In the genomic region with DNA sequence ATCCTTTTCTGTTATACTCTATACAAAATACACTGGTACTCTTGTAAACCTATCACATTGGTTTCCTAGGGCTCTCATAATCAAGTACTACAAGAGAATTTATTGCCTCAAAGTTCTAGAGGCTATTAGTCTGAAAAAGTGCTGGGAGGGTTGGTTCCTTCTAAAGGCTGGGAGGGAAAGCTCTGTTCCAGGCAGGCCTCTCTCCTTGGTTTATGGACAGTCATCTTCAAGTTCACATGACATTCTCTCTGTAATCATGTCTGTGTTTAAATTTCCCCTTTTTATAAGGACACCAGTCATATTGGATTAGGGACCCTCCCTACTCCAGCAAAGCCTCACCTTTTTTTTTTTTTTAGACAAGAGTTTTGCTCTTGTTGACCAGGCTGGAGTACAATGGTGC, we compare ENCODE assay signal across 22 cellular contexts. TPM values are rescaled to one million over a fixed set of nuclear protein-coding genes. Genes with fewer than 3 reads are reported as not detected.
A peak's percentile ranks its signal among the peaks of the same experiment; 100 is the strongest.
DNase-seq lines count a peak whose midpoint lies in the region; ATAC-seq and TF ChIP-seq lines count a peak whose summit lies in the region.
"Had no signal": no experiment of that assay in that cellular context is flagged by ENCODE, and none has a peak within 500 bp of the region (broad histone marks: within the 10 kb centered on the region; RNA-seq: fewer than 3 reads in every experiment).

No MANE protein-coding gene starts in this region.

- ATAC-seq in GM21381 (IDR thresholded peaks at IDR 0.05; ENCODE audit: unreplicated experiment) = no peak
- ATAC-seq: A549; CD8-positive, alpha-beta T cell had no signal

- H3K27me3 ChIP-seq in trophoblast cell (ENCODE audit: insufficient read depth, low read length) (no peaks in the 10 kb centered on the region), smooth muscle cell (ENCODE audit: low read depth) (no peaks in the 10 kb centered on the region), mesenchymal stem cell (ENCODE audit: control insufficient read depth in 1 of 2, insufficient read depth in 1 of 2, low read length in 2 of 2) (no peaks in the 10 kb centered on the region)
- H3K27me3 ChIP-seq: BLaER1 treated with 17β-estradiol and CSF1 and Interleukin-3, amounts not matched to agents 10 nM and 100 nM had no signal

- H4K91ac ChIP-seq in trophoblast cell (ENCODE audit: low read depth, low read length) (no peak overlapping the region), mesenchymal stem cell (ENCODE audit: low read length) (no peak overlapping the region)

- peaks cover 16% of the 10 kb centered on the region for H3K4me1 Mint-ChIP-seq in dendritic cell treated with granulocyte-macrophage colony-stimulating factor and Interleukin-4, amounts not matched to agents 40 ng/mL and 50 ng/mL, for 4 days (ENCODE audit: low read depth)

- intact Hi-C loops in dendritic cell treated with granulocyte-macrophage colony-stimulating factor and Interleukin-4, amounts not matched to agents 40 ng/mL and 50 ng/mL, for 4 days (cut with micrococcal nuclease) = no loop called here

- H3K23ac ChIP-seq in trophoblast cell (ENCODE audit: low read length) (no peak overlapping the region), mesenchymal stem cell (ENCODE audit: low read length in 2 of 2) (no peak overlapping the region)

- H4K12ac ChIP-seq in trophoblast cell (ENCODE audit: low read depth, low read length) = no peak overlapping the region

- H3K36me3 Mint-ChIP-seq in dendritic cell treated with granulocyte-macrophage colony-stimulating factor and Interleukin-4, amounts not matched to agents 40 ng/mL and 50 ng/mL, for 4 days (ENCODE audit: low read depth) = peaks cover 15% of the 10 kb centered on the region

- no peak overlapping the region for H2BK120ac ChIP-seq in trophoblast cell (ENCODE audit: insufficient read depth, low read length, poor library complexity)
- no peak overlapping the region for H2BK120ac ChIP-seq in mesenchymal stem cell (ENCODE audit: low read depth, low read length)

- H3K27ac ChIP-seq in C4-2B (peak overlapping the region; percentile 80), trophoblast cell (ENCODE audit: low read depth, low read length) (no peak overlapping the region), smooth muscle cell (ENCODE audit: low read depth) (no peak overlapping the region), mesenchymal stem cell (ENCODE audit: low read length, poor library complexity, severe bottlenecking) (no peak overlapping the region)
- H3K27ac ChIP-seq: 22Rv1; A549; BLaER1 treated with 17β-estradiol and CSF1 and Interleukin-3, amounts not matched to agents 10 nM and 100 nM had no signal

- H3K27me3 Mint-ChIP-seq in dendritic cell treated with granulocyte-macrophage colony-stimulating factor and Interleukin-4, amounts not matched to agents 40 ng/mL and 50 ng/mL, for 4 days = no peaks in the 10 kb centered on the region
- H3K27me3 Mint-ChIP-seq: B cell; CD4-positive, alpha-beta T cell had no signal

- H3K14ac ChIP-seq in trophoblast cell (ENCODE audit: low read length) = no peak overlapping the region
- H3K14ac ChIP-seq in mesenchymal stem cell (ENCODE audit: low read length in 2 of 2) = no peak overlapping the region

- H3K9ac ChIP-seq in trophoblast cell (ENCODE audit: low read length) (no peak overlapping the region), smooth muscle cell (ENCODE audit: low read depth) (no peak overlapping the region), mesenchymal stem cell (ENCODE audit: low read length) (no peak overlapping the region)
- H3K9ac ChIP-seq: BLaER1 treated with 17β-estradiol and CSF1 and Interleukin-3, amounts not matched to agents 10 nM and 100 nM had no signal

- peaks cover 0 to 3% of the 10 kb centered on the region in 2 experiments for H3K4me1 ChIP-seq in trophoblast cell (ENCODE audit: control insufficient read depth in 1 of 2, insufficient read depth in 2 of 2, low read length in 2 of 2)
- peaks cover 20% of the 10 kb centered on the region for H3K4me1 ChIP-seq in smooth muscle cell (ENCODE audit: low read depth)
- no peaks in the 10 kb centered on the region for H3K4me1 ChIP-seq in mesenchymal stem cell (ENCODE audit: control insufficient read depth, insufficient read depth, low read depth, low read length)
- H3K4me1 ChIP-seq: A549 had no signal

- no peaks in the 10 kb centered on the region for H4K20me1 ChIP-seq in smooth muscle cell (ENCODE audit: low read depth)

- TF ChIP-seq CTCF in C4-2B (conservative IDR thresholded peaks at IDR 0.05) (no peak), LNCaP clone FGC (IDR thresholded peaks at IDR 0.05; ENCODE audit: control insufficient read depth, extremely low read depth, insufficient read depth) (no peak), smooth muscle cell (IDR thresholded peaks at IDR 0.05; ENCODE audit: borderline replicate concordance, insufficient read depth, poor library complexity, severe bottlenecking) (no peak)

- H3K9me3 ChIP-seq in trophoblast cell (ENCODE audit: insufficient read depth, low read depth, low read length) (no peaks in the 10 kb centered on the region), smooth muscle cell (replicated peaks; ENCODE audit: low read depth) (peaks cover 17% of the 10 kb centered on the region), mesenchymal stem cell (ENCODE audit: control insufficient read depth, low read length) (peaks cover 23% of the 10 kb centered on the region)

- DNase-seq in LNCaP clone FGC (ENCODE audit: low read depth) (peak; percentile 44), trophoblast cell (no peak), smooth muscle cell (lab: John Stamatoyannopoulos, UW; ENCODE audit: unreplicated experiment) (no peak), mesenchymal stem cell (no peak)
- DNase-seq in NK-92 treated with Interleukin-12 subunit alpha and Interleukin-12 subunit beta, amount 100 ng/mL, for 24 hours (lab: John Stamatoyannopoulos, UW) = no peak
- DNase-seq: AML-193; CD4-positive, alpha-beta T cell; CD8-positive, alpha-beta T cell; DMS 273 treated with DMSO at 0.1 percent for 48 hours; DMS153; DMS53; DMS79; DND-41; EL; GDM1 had no signal

- no peak overlapping the region for H3K18ac ChIP-seq in trophoblast cell (ENCODE audit: low read length)
- H3K18ac ChIP-seq in mesenchymal stem cell (ENCODE audit: low read depth in 1 of 2, low read length in 2 of 2) = no peak overlapping the region

- peak overlapping the region; percentile 32 for H3K27ac Mint-ChIP-seq in dendritic cell treated with granulocyte-macrophage colony-stimulating factor and Interleukin-4, amounts not matched to agents 40 ng/mL and 50 ng/mL, for 4 days
- H3K27ac Mint-ChIP-seq: B cell; CD4-positive, alpha-beta T cell; CD8-positive, alpha-beta T cell had no signal

- H4K8ac ChIP-seq in trophoblast cell (ENCODE audit: low read depth, low read length) = no peak overlapping the region
- no peak overlapping the region for H4K8ac ChIP-seq in mesenchymal stem cell (ENCODE audit: low read length)

- no peak overlapping the region for H2AFZ ChIP-seq in trophoblast cell (ENCODE audit: insufficient read depth, low read length, poor library complexity)
- H2AFZ ChIP-seq in smooth muscle cell (ENCODE audit: low read depth) = no peak overlapping the region
- no peak overlapping the region for H2AFZ ChIP-seq in mesenchymal stem cell (ENCODE audit: low read depth, low read length)

- no peaks in the 10 kb centered on the region for H3K79me1 ChIP-seq in trophoblast cell (ENCODE audit: low read length)
- H3K79me1 ChIP-seq in mesenchymal stem cell (replicated peaks; ENCODE audit: low read length, poor library complexity, severe bottlenecking) = peaks cover 25% of the 10 kb centered on the region

- H3K36me3 ChIP-seq in trophoblast cell (ENCODE audit: control insufficient read depth in 1 of 2, insufficient read depth in 2 of 2, low read length in 2 of 2) (peaks cover 0 to 2% of the 10 kb centered on the region in 2 experiments), smooth muscle cell (ENCODE audit: low read depth) (peaks cover 35% of the 10 kb centered on the region), mesenchymal stem cell (ENCODE audit: control insufficient read depth in 1 of 2, insufficient read depth in 2 of 2, low read depth in 1 of 2, low read length in 2 of 2) (peaks cover 0 to 22% of the 10 kb centered on the region in 2 experiments)

- H3K4ac ChIP-seq in trophoblast cell (ENCODE audit: low read depth, low read length) (peak overlapping the region; percentile 22), mesenchymal stem cell (ENCODE audit: low read depth in 1 of 2, low read length in 2 of 2) (no peak overlapping the region)

- H3K79me2 ChIP-seq in trophoblast cell (ENCODE audit: control insufficient read depth, insufficient read depth, low read length, poor library complexity) = no peaks in the 10 kb centered on the region
- peaks cover 91% of the 10 kb centered on the region for H3K79me2 ChIP-seq in smooth muscle cell (ENCODE audit: low read depth)

- H3F3A ChIP-seq in smooth muscle cell (ENCODE audit: low read depth) = peaks cover 7% of the 10 kb centered on the region

- H3K9me3 Mint-ChIP-seq in dendritic cell treated with granulocyte-macrophage colony-stimulating factor and Interleukin-4, amounts not matched to agents 40 ng/mL and 50 ng/mL, for 4 days = peaks cover 15% of the 10 kb centered on the region

- H3K4me3 Mint-ChIP-seq in dendritic cell treated with granulocyte-macrophage colony-stimulating factor and Interleukin-4, amounts not matched to agents 40 ng/mL and 50 ng/mL, for 4 days = no peak overlapping the region
- H3K4me3 Mint-ChIP-seq: B cell; CD4-positive, alpha-beta T cell; CD8-positive, alpha-beta T cell had no signal

- no peak overlapping the region for H3K4me3 ChIP-seq in LNCaP clone FGC (ENCODE audit: low read depth, low read length)
- H3K4me3 ChIP-seq in trophoblast cell (ENCODE audit: low read depth, low read length) = no peak overlapping the region
- no peak overlapping the region for H3K4me3 ChIP-seq in smooth muscle cell
- no peak overlapping the region for H3K4me3 ChIP-seq in mesenchymal stem cell (ENCODE audit: insufficient read depth in 1 of 2, low read depth in 1 of 2, low read length in 2 of 2)
- H3K4me3 ChIP-seq: A549; BLaER1 treated with 17β-estradiol and CSF1 and Interleukin-3, amounts not matched to agents 10 nM and 100 nM had no signal

- H2BK12ac ChIP-seq in trophoblast cell (ENCODE audit: low read length) (no peak overlapping the region), mesenchymal stem cell (ENCODE audit: low read length in 2 of 2) (no peak overlapping the region)

- no peak overlapping the region for H2AK5ac ChIP-seq in trophoblast cell (ENCODE audit: low read length)
- H2AK5ac ChIP-seq in mesenchymal stem cell (ENCODE audit: low read length, severe bottlenecking) = no peak overlapping the region

- H3K4me2 ChIP-seq in trophoblast cell (ENCODE audit: low read length) = no peak overlapping the region
- H3K4me2 ChIP-seq in smooth muscle cell = no peak overlapping the region
- H3K4me2 ChIP-seq in mesenchymal stem cell (ENCODE audit: low read length, poor library complexity, severe bottlenecking) = no peak overlapping the region
- H3K4me2 ChIP-seq: A549; BLaER1 treated with 17β-estradiol and CSF1 and Interleukin-3, amounts not matched to agents 10 nM and 100 nM had no signal

- no peak overlapping the region for H2BK5ac ChIP-seq in trophoblast cell (ENCODE audit: low read depth, low read length, poor library complexity)
- no peak overlapping the region for H2BK5ac ChIP-seq in mesenchymal stem cell (ENCODE audit: low read depth, low read length, poor library complexity, severe bottlenecking)

- no peak overlapping the region for H2BK15ac ChIP-seq in mesenchymal stem cell (ENCODE audit: low read depth, poor library complexity, severe bottlenecking)

RNA-seq across cellular contexts. Expression of a gene that starts 9.1 kb away (rescaled TPM):
- 21.5 and 22.9 TPM in 2 replicates for polyA plus RNA-seq in trophoblast cell (2013)
- total RNA-seq in smooth muscle cell = 30.5 and 35.4 TPM in 2 replicates
- polyA plus RNA-seq in smooth muscle cell = 41.8 and 48.6 TPM in 2 replicates
- 10.3 TPM for polyA plus RNA-seq in mesenchymal stem cell (2013, experiment 1 of 2)
- 10.7 TPM for polyA plus RNA-seq in mesenchymal stem cell (2013, experiment 2 of 2)
